ENCODE assay signal across 26 cellular contexts in the genomic region with DNA sequence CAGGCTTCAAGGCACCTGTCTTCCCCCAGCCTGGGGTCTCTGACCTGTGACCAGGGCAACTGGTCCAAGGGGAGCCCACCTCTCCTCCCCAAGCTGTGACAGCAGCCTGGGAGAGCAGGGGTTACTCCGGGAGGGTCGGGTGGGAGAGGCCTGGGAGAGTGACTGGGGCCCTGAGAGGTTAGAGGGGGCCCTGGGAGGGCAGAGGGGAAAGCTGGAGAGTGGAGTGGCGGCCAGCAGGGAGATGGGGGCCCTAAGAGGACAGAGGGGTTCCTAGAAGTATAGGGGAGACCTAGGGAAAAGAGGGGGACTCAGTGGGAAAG. TPM values are rescaled to one million over a fixed set of nuclear protein-coding genes. Genes with fewer than 3 reads are reported as not detected.
"Had no signal": no experiment of that assay in that cellular context is flagged by ENCODE, and none has a peak within 500 bp of the region (broad histone marks: within the 10 kb centered on the region; RNA-seq: fewer than 3 reads in every experiment).

No MANE protein-coding gene starts in this region.

- H3K9ac ChIP-seq: KMS-11 had no signal

- H3K4me1 ChIP-seq: SJSA1 had no signal

- H3K4me3 ChIP-seq: K562, SJSA1, SK-N-MC had no signal

- H3K27ac Mint-ChIP-seq: IgD-negative memory B cell had no signal

- H3K9me3 ChIP-seq: SJSA1 had no signal

- H3K36me3 ChIP-seq: SJSA1 had no signal

- DNase-seq: Kasumi-1, MM.1S, NCI-H1092 treated with DMSO at 0.1 percent for 48 hours, NCI-H1436, NCI-H187, NCI-H2029, NCI-H2081 treated with DMSO at 0.1 percent for 48 hours, NCI-H2171, NCI-H226, NCI-H446, NCI-H510A, NCI-H524 treated with DMSO at 0.1 percent for 48 hours, NCI-H69, NCI-H774, Right ventricle myocardium superior, RPMI8226, SIG-M5 had no signal

- H3K9me3 Mint-ChIP-seq: IgD-negative memory B cell had no signal

- H3K4me2 ChIP-seq: KMS-11 had no signal

- H3K27me3 Mint-ChIP-seq: IgD-negative memory B cell had no signal

- H3K36me3 Mint-ChIP-seq: IgD-negative memory B cell had no signal

- H3K27ac ChIP-seq: HL-60, KMS-11, SJSA1, SK-N-MC had no signal

- H3K4me1 Mint-ChIP-seq: IgD-negative memory B cell had no signal

- FAIRE-seq: HTR-8/SVneo, K562, RCC 7860 had no signal

RNA-seq across cellular contexts. Expression of a gene that starts 0.3 kb away (rescaled TPM):
- total RNA-seq: K562, M059J, Right ventricle myocardium superior, SJSA1 had no signal
- polyA plus RNA-seq: IgD-negative memory B cell, K562 had no signal

RNA-seq across cellular contexts. Expression of a gene that starts 24.1 kb away (rescaled TPM):
- total RNA-seq: K562, M059J, Right ventricle myocardium superior, SJSA1 had no signal
- polyA plus RNA-seq: IgD-negative memory B cell, K562 had no signal

RNA-seq across cellular contexts. Expression of a gene that starts 35.9 kb away (rescaled TPM):
- total RNA-seq: M059J, Right ventricle myocardium superior, SJSA1 had no signal
- polyA plus RNA-seq: IgD-negative memory B cell had no signal

RNA-seq across cellular contexts. Expression of a gene that starts 38.6 kb away (rescaled TPM):
- total RNA-seq: M059J, SJSA1 had no signal
- polyA plus RNA-seq: IgD-negative memory B cell, K562 had no signal
